Comparison of ENCODE assay signal across 17 cellular contexts in the genomic region with DNA sequence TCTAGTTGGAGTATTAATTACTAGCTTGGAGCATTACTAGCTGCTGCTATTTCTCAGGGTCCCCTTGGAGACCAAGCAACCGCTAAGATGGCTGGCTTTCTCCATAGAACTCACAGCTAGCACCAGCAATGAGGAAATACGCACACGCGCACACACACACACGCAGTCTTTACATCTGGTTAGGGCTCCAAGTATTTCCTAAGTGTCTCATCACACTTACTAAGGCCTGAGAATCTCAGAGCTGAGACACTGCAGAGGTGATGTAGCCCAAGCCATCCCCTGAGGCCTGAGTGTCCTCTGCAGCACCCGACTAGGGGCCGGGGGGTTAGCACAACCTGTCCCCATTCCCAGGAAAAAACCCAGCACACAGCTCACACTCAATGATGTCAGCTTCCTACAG. TPM values are rescaled to one million over a fixed set of nuclear protein-coding genes. Genes with fewer than 3 reads are reported as not detected.
DNase-seq lines count a peak whose midpoint lies in the region; TF ChIP-seq lines count a peak whose summit lies in the region.
"Had no signal": no experiment of that assay in that cellular context is flagged by ENCODE, and none has a peak within 500 bp of the region (broad histone marks: within the 10 kb centered on the region; RNA-seq: fewer than 3 reads in every experiment).

No MANE protein-coding gene starts in this region.

- peaks cover 93% of the 10 kb centered on the region for H3K4me1 Mint-ChIP-seq in activated naive CD4-positive, alpha-beta T cell treated with anti-CD3 and anti-CD28 coated beads, Interleukin-2, amount 50 U/mL, for 24 hours
- H3K4me1 Mint-ChIP-seq in activated naive CD4-positive, alpha-beta T cell treated with anti-CD3 and anti-CD28 coated beads, Interleukin-2, amount 10 ng/mL, durations not matched to agents 7 days and 5 days = peaks cover 77% of the 10 kb centered on the region
- H3K4me1 Mint-ChIP-seq in activated naive CD8-positive, alpha-beta T cell (ENCODE audit: low read depth) = peaks cover 93% of the 10 kb centered on the region

- H3K9me3 ChIP-seq in testis = no peaks in the 10 kb centered on the region
- H3K9me3 ChIP-seq: esophagus muscularis mucosa, ovary had no signal

- H3K4me3 Mint-ChIP-seq in activated naive CD4-positive, alpha-beta T cell treated with anti-CD3 and anti-CD28 coated beads, Interleukin-2, amount 50 U/mL, for 24 hours = peak overlapping the region; percentile 84
- no peak overlapping the region for H3K4me3 Mint-ChIP-seq in activated naive CD4-positive, alpha-beta T cell treated with anti-CD3 and anti-CD28 coated beads, Interleukin-2, amount 10 ng/mL, durations not matched to agents 7 days and 5 days
- peak overlapping the region; percentile 80 for H3K4me3 Mint-ChIP-seq in activated naive CD8-positive, alpha-beta T cell

- no peak for TF ChIP-seq POLR2A in testis (IDR thresholded peaks at IDR 0.05)

- H3K27ac ChIP-seq in substantia nigra (ENCODE audit: low read depth, low read length, poor library complexity, severe bottlenecking) = peak overlapping the region; percentile 42
- no peak overlapping the region for H3K27ac ChIP-seq in testis

- peaks cover 4% of the 10 kb centered on the region for H3K4me1 ChIP-seq in testis

- intact Hi-C loops in testis (cut with DNase I; ENCODE audit: low total_unique reads) = no loop called here

- peaks cover 5% of the 10 kb centered on the region for H3K36me3 Mint-ChIP-seq in activated naive CD4-positive, alpha-beta T cell treated with anti-CD3 and anti-CD28 coated beads, Interleukin-2, amount 50 U/mL, for 24 hours
- H3K36me3 Mint-ChIP-seq in activated naive CD4-positive, alpha-beta T cell treated with anti-CD3 and anti-CD28 coated beads, Interleukin-2, amount 10 ng/mL, durations not matched to agents 7 days and 5 days = peaks cover 62% of the 10 kb centered on the region
- H3K36me3 Mint-ChIP-seq in activated naive CD8-positive, alpha-beta T cell = peaks cover 11% of the 10 kb centered on the region

- CTCF ChIA-PET in activated naive CD4-positive, alpha-beta T cell treated with anti-CD3 and anti-CD28 coated beads, Interleukin-2, amount 10 ng/mL, durations not matched to agents 7 days and 5 days (lab: Charles Lee) = interaction anchor here (0.5 to 1.4 kb wide), 3 partner anchors 14 to 174 kb away, joined by 3 read pairs; no protein-coding TSS in a partner anchor

- 90 to 95% methylated on average over 7 of the region's 7 CpGs for WGBS in testis, 2 donors

- no peaks in the 10 kb centered on the region for H3K27me3 ChIP-seq in testis
- H3K27me3 ChIP-seq: esophagus muscularis mucosa, ovary had no signal

- no peak for TF ChIP-seq CTCF in testis (IDR thresholded peaks at IDR 0.05)

- H3K9me3 Mint-ChIP-seq in activated naive CD4-positive, alpha-beta T cell treated with anti-CD3 and anti-CD28 coated beads, Interleukin-2, amount 50 U/mL, for 24 hours = no peaks in the 10 kb centered on the region
- H3K9me3 Mint-ChIP-seq in activated naive CD4-positive, alpha-beta T cell treated with anti-CD3 and anti-CD28 coated beads, Interleukin-2, amount 10 ng/mL, durations not matched to agents 7 days and 5 days = no peaks in the 10 kb centered on the region
- no peaks in the 10 kb centered on the region for H3K9me3 Mint-ChIP-seq in activated naive CD8-positive, alpha-beta T cell (ENCODE audit: low read depth)

- DNase-seq in activated naive CD4-positive, alpha-beta T cell treated with anti-CD3 and anti-CD28 coated beads, Interleukin-2, amount 10 ng/mL, durations not matched to agents 7 days and 5 days = no peak
- DNase-seq in lung microvascular endothelial cell (ENCODE audit: low read depth in 2 of 2) (peak; percentile 27 to 39), substantia nigra (lab: John Stamatoyannopoulos, UW) (no peak), NCI-H2029 (lab: John Stamatoyannopoulos, UW) (no peak), testis (no peak), AG08395 (ENCODE audit: low spot score) (no peak)
- DNase-seq: activated CD4-positive, CD25-positive, alpha-beta regulatory T cell; cerebellar nuclear complex; DMS79 treated with DMSO at 0.1 percent for 48 hours; KG1; NCI-H1694; NCI-H774; ovary had no signal

- no peaks in the 10 kb centered on the region for H3K27me3 Mint-ChIP-seq in activated naive CD4-positive, alpha-beta T cell treated with anti-CD3 and anti-CD28 coated beads, Interleukin-2, amount 50 U/mL, for 24 hours
- H3K27me3 Mint-ChIP-seq in activated naive CD4-positive, alpha-beta T cell treated with anti-CD3 and anti-CD28 coated beads, Interleukin-2, amount 10 ng/mL, durations not matched to agents 7 days and 5 days = no peaks in the 10 kb centered on the region
- H3K27me3 Mint-ChIP-seq in activated naive CD8-positive, alpha-beta T cell = no peaks in the 10 kb centered on the region

- H3K36me3 ChIP-seq in testis (ENCODE audit: low read depth, missing control alignments) = no peaks in the 10 kb centered on the region
- H3K36me3 ChIP-seq: ovary had no signal

- H3K4me3 ChIP-seq in testis = no peak overlapping the region
- H3K4me3 ChIP-seq: esophagus muscularis mucosa, GM12878, ovary had no signal

- peak overlapping the region; percentile 95 for H3K27ac Mint-ChIP-seq in activated naive CD4-positive, alpha-beta T cell treated with anti-CD3 and anti-CD28 coated beads, Interleukin-2, amount 50 U/mL, for 24 hours
- H3K27ac Mint-ChIP-seq in activated naive CD4-positive, alpha-beta T cell treated with anti-CD3 and anti-CD28 coated beads, Interleukin-2, amount 10 ng/mL, durations not matched to agents 7 days and 5 days = no peak overlapping the region
- peak overlapping the region; percentile 99 for H3K27ac Mint-ChIP-seq in activated naive CD8-positive, alpha-beta T cell

RNA-seq across cellular contexts. Expression of a gene that starts 42.5 kb away (rescaled TPM):
- 18.7 and 19.4 TPM in 2 replicates for total RNA-seq in lung microvascular endothelial cell
- total RNA-seq in testis = 10 to 100 TPM; 13.5 to 18.0 TPM
- 11.4 TPM for polyA plus RNA-seq in testis (ENCODE audit: insufficient read depth, low read depth, low replicate concordance)

Comparison
In these comparisons a context has a peak if more than half of its experiments do, and no peak if none do; other contexts are left out.
1. DNase-seq: peak in lung microvascular endothelial cell (2 of 2); none in activated naive CD4-positive, alpha-beta T cell treated with anti-CD3 and anti-CD28 coated beads, Interleukin-2, amount 10 ng/mL, durations not matched to agents 7 days and 5 days (single experiment), substantia nigra (0 of 49), NCI-H2029 (single experiment), testis (single experiment) and AG08395 (single experiment).